ENCODE assay signal across 1 cellular context in genomic region chr3:13220991-13221390, GRCh38.
TF ChIP-seq lines count a peak whose summit lies in the region.

No MANE protein-coding gene starts in this region.

TF ChIP-seq in IMR-90, 13 proteins besides CTCF, POLR2A, EP300 and RAD21 (continued from another document):
- TF ChIP-seq FOS (IDR thresholded peaks at IDR 0.05; ENCODE audit: low read depth, low read length) = no peak
- TF ChIP-seq RCOR1 (IDR thresholded peaks at IDR 0.05; ENCODE audit: insufficient replicate concordance, low read length) = no peak
